ENCODE assay signal across 8 cellular contexts in genomic region chr10:3095373-3096139, GRCh38. TPM values are rescaled to one million over a fixed set of nuclear protein-coding genes. Genes with fewer than 3 reads are reported as not detected.
DNase-seq lines count a peak whose midpoint lies in the region; ATAC-seq and TF ChIP-seq lines count a peak whose summit lies in the region.

No MANE protein-coding gene starts in this region.

- H3K4me1 Mint-ChIP-seq in Calu3 (ENCODE audit: low read depth, unreplicated experiment): peaks cover 64% of the 10 kb centered on the region

- no peaks in the 10 kb centered on the region for H3K27me3 Mint-ChIP-seq in Calu3 (ENCODE audit: unreplicated experiment)

- no peaks in the 10 kb centered on the region for H3K9me3 Mint-ChIP-seq in Calu3 (ENCODE audit: low read depth, unreplicated experiment)

- peak; percentile 54 for ATAC-seq in HG02852 (IDR thresholded peaks at IDR 0.05; ENCODE audit: unreplicated experiment)
- ATAC-seq in GM21786 (IDR thresholded peaks at IDR 0.05; ENCODE audit: unreplicated experiment): no peak

- H3K27me3 ChIP-seq in SJCRH30: no peaks in the 10 kb centered on the region
- H3K27me3 ChIP-seq in WERI-Rb-1 (ENCODE audit: insufficient read depth, low read depth, severe bottlenecking): no peaks in the 10 kb centered on the region

- H3K4me1 ChIP-seq in SJCRH30: no peaks in the 10 kb centered on the region

- peak overlapping the region; percentile 97 for H3K27ac Mint-ChIP-seq in Calu3 (ENCODE audit: unreplicated experiment)

- TF ChIP-seq CTCF in Calu3 (IDR thresholded peaks at IDR 0.05; ENCODE audit: unreplicated experiment): no peak
- no peak for TF ChIP-seq CTCF in WERI-Rb-1 (IDR thresholded peaks at IDR 0.05; ENCODE audit: low read depth, low read length)

- H3K4me3 ChIP-seq in SJCRH30 (no peak overlapping the region), WERI-Rb-1 (ENCODE audit: low read depth, low read length) (no peak overlapping the region)

- peak overlapping the region; percentile 59 for H3K4me3 Mint-ChIP-seq in Calu3 (ENCODE audit: low read depth, unreplicated experiment)

- H3K27ac ChIP-seq in SJCRH30 (peak overlapping the region; percentile 63), WERI-Rb-1 (no peak overlapping the region)

- H3K9me3 ChIP-seq in SJCRH30 (replicated peaks) (no peaks in the 10 kb centered on the region), WERI-Rb-1 (ENCODE audit: severe bottlenecking) (no peaks in the 10 kb centered on the region)

- peaks cover 72% of the 10 kb centered on the region for H3K36me3 Mint-ChIP-seq in Calu3 (ENCODE audit: insufficient read depth, unreplicated experiment)

- intact Hi-C loops in Calu3 (cut with micrococcal nuclease; ENCODE audit: unreplicated experiment): no loop called here

- no TSS peak for BruUV-seq in Calu3 (replicated peaks; lab: Mats Ljungman, UMichigan)

- CTCF ChIA-PET in Calu3 (lab: Charles Lee): interaction anchor here (0.7 to 2.4 kb wide), 5 partner anchors 12 to 167 kb away, joined by 3 to 6 read pairs (median 4); no protein-coding TSS in a partner anchor

- DNase-seq in Calu3 (peak; percentile 55), SJCRH30 (no peak), astrocyte of the hippocampus (ENCODE audit: low read depth, low spot score) (peak; percentile 93), kidney glomerular epithelial cell (lab: John Stamatoyannopoulos, UW) (peak; percentile 99), WERI-Rb-1 (no peak)
- DNase-seq in stimulated activated CD4-positive, alpha-beta T cell treated with anti-CD3 and anti-CD28 coated beads, Interleukin-4, amount 100 ng/mL, for 1 hour: peak; percentile 42

- no peaks in the 10 kb centered on the region for H3K36me3 ChIP-seq in SJCRH30
- peaks cover 3% of the 10 kb centered on the region for H3K36me3 ChIP-seq in WERI-Rb-1

RNA-seq across cellular contexts. Expression of gene PFKP, which starts 28.2 kb away (rescaled TPM):
- total RNA-seq in Calu3 (2022): 253 and 272 TPM in 2 replicates
- 34.5 and 37.6 TPM in 2 replicates for total RNA-seq in SJCRH30 (2014; rRNA removed; shearing (Covaris generic))

Comparison
In these comparisons a context has a peak if more than half of its experiments do, and no peak if none do; other contexts are left out.
1. DNase-seq: peak in Calu3 (single experiment), astrocyte of the hippocampus (single experiment), kidney glomerular epithelial cell (single experiment) and stimulated activated CD4-positive, alpha-beta T cell treated with anti-CD3 and anti-CD28 coated beads, Interleukin-4, amount 100 ng/mL, for 1 hour (single experiment); none in SJCRH30 (0 of 2) and WERI-Rb-1 (single experiment).